Comparison of ENCODE assay signal across 23 cellular contexts in the genomic region with DNA sequence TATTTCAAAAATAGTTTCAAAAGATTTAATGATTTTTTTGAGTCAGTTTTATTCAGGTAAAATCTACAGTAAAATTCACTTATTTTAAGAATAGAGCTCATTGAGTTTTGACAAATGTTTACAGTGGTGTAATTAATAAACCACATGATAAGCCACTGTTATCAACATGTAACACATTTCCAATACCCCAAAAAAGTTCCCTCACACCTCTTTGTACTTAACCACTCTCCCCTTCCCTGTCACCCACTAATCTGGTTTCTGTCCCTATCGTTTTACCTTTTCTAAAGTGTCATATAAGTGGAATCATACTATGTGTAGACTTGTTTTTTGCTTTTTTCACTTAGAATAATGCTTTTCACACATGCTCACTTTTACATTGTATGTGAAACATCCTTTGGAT.
"Had no signal": no experiment of that assay in that cellular context is flagged by ENCODE, and none has a peak within 500 bp of the region (broad histone marks: within the 10 kb centered on the region; RNA-seq: fewer than 3 reads in every experiment).

No MANE protein-coding gene starts in this region.

- H3K9me3 ChIP-seq: MG63, Peyer's patch had no signal

- ATAC-seq: activated T-cell treated with anti-CD3 and anti-CD28 coated beads, Interleukin-2, amount 50 U/mL, for 72 hours had no signal

- H3K27me3 ChIP-seq: MG63, Peyer's patch had no signal

- H3K27ac Mint-ChIP-seq: activated CD4-positive, alpha-beta memory T cell treated with anti-CD3 and anti-CD28 coated beads for 36 hours; activated CD4-positive, alpha-beta T cell treated with anti-CD3 and anti-CD28 coated beads, Interleukin-2, amount 10 ng/mL, durations not matched to agents 7 days and 5 days; activated T-cell treated with anti-CD3 and anti-CD28 coated beads, Interleukin-2, amount 50 U/mL, for 72 hours; activated T-helper 2 cell treated with anti-CD3 and anti-CD28 coated beads, Interferon-gamma antibody, Interleukin-2, Interleukin-4, amounts not matched to agents 10 μg/mL and 5 μg/mL and 100 μg/mL, durations not matched to agents 14 hours and 24 hours and 36 hours; brain; T-helper 1 cell treated with Interleukin-12 subunit alpha and Interleukin-12 subunit beta and Interleukin-4 antibody, amounts not matched to agents 30 μg/mL and 1 μg/mL, for 36 hours had no signal

- H3K4me3 ChIP-seq: MG63, Peyer's patch had no signal

- H3K9me3 Mint-ChIP-seq: activated CD4-positive, alpha-beta memory T cell treated with anti-CD3 and anti-CD28 coated beads for 36 hours; activated CD4-positive, alpha-beta T cell treated with anti-CD3 and anti-CD28 coated beads, Interleukin-2, amount 10 ng/mL, durations not matched to agents 7 days and 5 days; activated T-cell treated with anti-CD3 and anti-CD28 coated beads, Interleukin-2, amount 50 U/mL, for 72 hours; activated T-helper 2 cell treated with anti-CD3 and anti-CD28 coated beads, Interferon-gamma antibody, Interleukin-2, Interleukin-4, amounts not matched to agents 10 μg/mL and 5 μg/mL and 100 μg/mL, durations not matched to agents 14 hours and 24 hours and 36 hours; brain; T-helper 1 cell treated with Interleukin-12 subunit alpha and Interleukin-12 subunit beta and Interleukin-4 antibody, amounts not matched to agents 30 μg/mL and 1 μg/mL, for 36 hours had no signal

- H3K36me3 ChIP-seq: MG63 had no signal

- H3K4me1 ChIP-seq: Peyer's patch had no signal

- H3K4me3 Mint-ChIP-seq: activated CD4-positive, alpha-beta memory T cell treated with anti-CD3 and anti-CD28 coated beads for 36 hours; activated CD4-positive, alpha-beta T cell treated with anti-CD3 and anti-CD28 coated beads, Interleukin-2, amount 10 ng/mL, durations not matched to agents 7 days and 5 days; activated T-cell treated with anti-CD3 and anti-CD28 coated beads, Interleukin-2, amount 50 U/mL, for 72 hours; brain; T-helper 1 cell treated with Interleukin-12 subunit alpha and Interleukin-12 subunit beta and Interleukin-4 antibody, amounts not matched to agents 30 μg/mL and 1 μg/mL, for 36 hours had no signal

- DNase-seq: activated CD4-positive, alpha-beta memory T cell treated with anti-CD3 and anti-CD28 coated beads for 36 hours; activated CD4-positive, alpha-beta T cell treated with anti-CD3 and anti-CD28 coated beads, Interleukin-2, amount 10 ng/mL, durations not matched to agents 7 days and 5 days; activated CD4-positive, CD25-positive, alpha-beta regulatory T cell; activated CD8-positive, alpha-beta memory T cell treated with anti-CD3 and anti-CD28 coated beads for 24 hours; activated gamma-delta T cell treated with Interleukin-2 at 50 U/mL for 16 hours; activated naive CD4-positive, alpha-beta T cell treated with anti-CD3 and anti-CD28 coated beads, Interleukin-2, amount 50 U/mL, for 16 hours; activated T-cell treated with anti-CD3 and anti-CD28 coated beads, Interleukin-2, amount 50 U/mL, for 72 hours; amygdala; MG63; MV-4-11; NCI-H1417 treated with DMSO at 0.1 percent for 48 hours; NCI-H1694; NCI-H2029; NCI-H2107; NCI-H345; NCI-H510A; NCI-H526 treated with DMSO at 0.1 percent for 48 hours; NK-92 treated with Interleukin-12 subunit alpha and Interleukin-12 subunit beta, amount 100 ng/mL, for 24 hours; Peyer's patch; SHP77 treated with DMSO at 0.1 percent for 48 hours had no signal

- H3K27me3 Mint-ChIP-seq: activated CD4-positive, alpha-beta memory T cell treated with anti-CD3 and anti-CD28 coated beads for 36 hours; activated CD4-positive, alpha-beta T cell treated with anti-CD3 and anti-CD28 coated beads, Interleukin-2, amount 10 ng/mL, durations not matched to agents 7 days and 5 days had no signal

- H3K27ac ChIP-seq: Peyer's patch had no signal
